Comparison of ENCODE assay signal across 21 cellular contexts in the genomic region with DNA sequence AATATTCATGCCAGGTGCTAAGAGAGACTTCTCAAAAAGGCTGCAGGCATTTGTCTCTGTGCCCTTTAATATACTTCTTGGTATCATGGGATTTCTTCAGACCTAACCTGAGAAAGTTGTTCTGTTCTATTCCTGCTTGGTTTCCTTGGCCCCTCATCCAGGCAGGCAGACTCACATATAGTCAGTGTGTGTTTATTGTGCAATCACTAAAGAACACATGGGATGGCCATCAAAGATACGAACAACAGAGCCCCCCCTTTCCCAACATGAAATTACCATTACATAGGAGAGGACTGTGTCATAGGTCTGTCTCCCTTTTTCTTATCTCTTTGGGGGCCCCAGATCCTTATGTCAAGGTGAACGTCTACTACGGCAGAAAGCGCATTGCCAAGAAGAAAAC. TPM values are rescaled to one million over a fixed set of nuclear protein-coding genes. Genes with fewer than 3 reads are reported as not detected.
DNase-seq lines count a peak whose midpoint lies in the region; ATAC-seq, FAIRE-seq and TF ChIP-seq lines count a peak whose summit lies in the region.
"Had no signal": no experiment of that assay in that cellular context is flagged by ENCODE, and none has a peak within 500 bp of the region (broad histone marks: within the 10 kb centered on the region; RNA-seq: fewer than 3 reads in every experiment).

No MANE protein-coding gene starts in this region.

- H3K36me3 ChIP-seq in HepG2 (replicated peaks in 1 of 2; ENCODE audit: control insufficient read depth in 1 of 2, insufficient read depth in 2 of 2, low read length in 2 of 2) (no peaks in the 10 kb centered on the region), right lobe of liver (no peaks in the 10 kb centered on the region), K562 (ENCODE audit: control insufficient read depth, insufficient read depth, low read length) (no peaks in the 10 kb centered on the region)

- TF ChIP-seq EP300 in HepG2 (IDR thresholded peaks at IDR 0.05; ENCODE audit: low read depth in 2 of 2, low read length in 2 of 2) (no peak), HepG2 (CRISPR knock-in tag; IDR thresholded peaks at IDR 0.05; ENCODE audit: borderline replicate concordance) (no peak), K562 (IDR thresholded peaks at IDR 0.05; ENCODE audit: low read length) (no peak)

- TF ChIP-seq POLR2A in HepG2 (IDR thresholded peaks at IDR 0.05; ENCODE audit: insufficient read depth in 1 of 2, low read depth in 2 of 2, low read length in 2 of 2) (no peak), right lobe of liver (IDR thresholded peaks at IDR 0.05) (no peak), K562 (conservative IDR thresholded peaks at IDR 0.05) (no peak)

- ATAC-seq in HepG2 (no peak; the same call in 2 of the 3 replicates), right lobe of liver (no peak), K562 (no peak)
- ATAC-seq: CD8-positive, alpha-beta T cell; GM23338; HCT116 had no signal

- H3K4me2 ChIP-seq in HepG2 (ENCODE audit: low read depth, low read length) = no peak overlapping the region
- H3K4me2 ChIP-seq in K562 (ENCODE audit: insufficient read depth, low read length) = 0 out of 2 replicates have a peak overlapping the region, but pooled peaks have one; percentile 1
- H3K4me2 ChIP-seq: BLaER1, GM23338 had no signal

- no peak for DNase-seq in HepG2 (ENCODE audit: low spot score)
- DNase-seq in right lobe of liver = no peak
- no peak for DNase-seq in K562 (ENCODE audit: extremely low read depth in 1 of 4, low spot score in 3 of 4)
- no peak for DNase-seq in D721Med (ENCODE audit: insufficient read length, low spot score)
- no peak for DNase-seq in RWPE1 (ENCODE audit: low spot score)
- DNase-seq in MV-4-11 (lab: John Stamatoyannopoulos, UW) = no peak
- DNase-seq: Caco-2; CD4-positive, CD25-positive, alpha-beta regulatory T cell; CD8-positive, alpha-beta T cell; DMS 273 treated with DMSO at 0.1 percent for 48 hours; DMS79; GF-D8; H9 had no signal

- H3K4me1 ChIP-seq in HepG2 (ENCODE audit: insufficient read depth, low read length) (peaks cover 34% of the 10 kb centered on the region), right lobe of liver (no peaks in the 10 kb centered on the region), K562 (replicated peaks in 1 of 2; ENCODE audit: control insufficient read depth in 2 of 2, insufficient read depth in 2 of 2, low read length in 2 of 2) (peaks cover 8 to 23% of the 10 kb centered on the region in 2 experiments; a peak in 4 of 5 replicates)
- H3K4me1 ChIP-seq: BLaER1 had no signal

- CTCF ChIA-PET in HepG2 (lab: Yijun Ruan, JAX; ENCODE audit: low intra/inter-chr PET ratio, low total read pairs) (no interaction called here), K562 (lab: Yijun Ruan, JAX; ENCODE audit: low intra/inter-chr PET ratio) (no interaction called here), RWPE1 (lab: Yijun Ruan, JAX) (no interaction called here)

- FAIRE-seq in HepG2 (lab: Jason Lieb, UNC) (no peak), K562 (lab: Jason Lieb, UNC) (no peak), D721Med (lab: Jason Lieb, UNC) (no peak)
- FAIRE-seq: A204.1, GM12891, GM18507 had no signal

- no peak overlapping the region for H3K9ac ChIP-seq in HepG2 (ENCODE audit: insufficient read depth, low read depth, low read length)
- H3K9ac ChIP-seq in K562 (ENCODE audit: insufficient read depth in 1 of 2, low read depth in 2 of 2, low read length in 2 of 2) = no peak overlapping the region
- H3K9ac ChIP-seq: BLaER1 had no signal

- H3K79me2 ChIP-seq in HepG2 (ENCODE audit: insufficient read depth, low read length) (no peaks in the 10 kb centered on the region), K562 (ENCODE audit: control insufficient read depth, insufficient read depth, low read length) (no peaks in the 10 kb centered on the region)

- in situ Hi-C loops in HepG2 (cut with HindIII; ENCODE audit: extremely low pct_ligation_motif_present, low pct_unique_long_range_greater_than_20kb) (no loop called here), K562 (cut with MboI) (no loop called here)

- no peak overlapping the region for H2AFZ ChIP-seq in HepG2 (ENCODE audit: low read length)
- H2AFZ ChIP-seq in K562 (ENCODE audit: low read depth, low read length) = peak overlapping the region; percentile 34; the same call in 1 of the 2 replicates
- H2AFZ ChIP-seq: GM23338 had no signal

- H3K4me3 ChIP-seq in HepG2 (replicated peaks in 1 of 3; ENCODE audit: insufficient read depth in 1 of 3, low read depth in 2 of 3, low read length in 3 of 3) (no peak overlapping the region), right lobe of liver (no peak overlapping the region), K562 (no peak overlapping the region)
- H3K4me3 ChIP-seq: BLaER1, GM23338 had no signal

- H3K9me3 ChIP-seq in HepG2 (ENCODE audit: low read length) (no peaks in the 10 kb centered on the region), right lobe of liver (no peaks in the 10 kb centered on the region), K562 (replicated peaks; ENCODE audit: control insufficient read depth, insufficient read depth, low read depth, low read length) (no peaks in the 10 kb centered on the region)
- H3K9me3 ChIP-seq: BLaER1, Caco-2 had no signal

- H4K20me1 ChIP-seq in HepG2 (ENCODE audit: insufficient read depth, low read length) (no peaks in the 10 kb centered on the region), K562 (replicated peaks; ENCODE audit: control insufficient read depth, insufficient read depth, low read length) (no peaks in the 10 kb centered on the region)

- no peaks in the 10 kb centered on the region for H3K9me1 ChIP-seq in K562 (ENCODE audit: control insufficient read depth, insufficient read depth, low read length)

- intact Hi-C loops in HepG2 (cut with micrococcal nuclease; ENCODE audit: unreplicated experiment) = no loop called here
- intact Hi-C loops in right lobe of liver (cut with DNase I) = no loop called here
- intact Hi-C loops in K562 (cut with micrococcal nuclease) = no loop called here

- no peak for TF ChIP-seq CTCF in HepG2 (CRISPR knock-in tag; IDR thresholded peaks at IDR 0.05)
- no peak for TF ChIP-seq CTCF in right lobe of liver (IDR thresholded peaks at IDR 0.05)
- TF ChIP-seq CTCF in K562 (IDR thresholded peaks at IDR 0.05 in 2 of 3, conservative IDR thresholded peaks at IDR 0.05 in 1 of 3; ENCODE audit: insufficient read depth in 2 of 3, low read depth in 1 of 3, low read length in 3 of 3) = no peak
- TF ChIP-seq CTCF in D721Med (IDR thresholded peaks at IDR 0.05; ENCODE audit: insufficient read depth, missing control alignments) = no peak
- TF ChIP-seq CTCF in RWPE1 (conservative IDR thresholded peaks at IDR 0.05; ENCODE audit: low read depth) = no peak

- TF ChIP-seq RAD21 in HepG2 (CRISPR knock-in tag; IDR thresholded peaks at IDR 0.05) = no peak
- no peak for TF ChIP-seq RAD21 in K562 (CRISPR knock-in tag; conservative IDR thresholded peaks at IDR 0.05 in 1 of 2, IDR thresholded peaks at IDR 0.05 in 1 of 2)

- H3K27ac ChIP-seq in HepG2 (ENCODE audit: extremely low read length, insufficient read depth, low read length) (no peak overlapping the region), right lobe of liver (no peak overlapping the region), K562 (ENCODE audit: extremely low read depth, low read depth, low read length) (no peak overlapping the region), RWPE1 (no peak overlapping the region)
- H3K27ac ChIP-seq: 22Rv1, BLaER1, C4-2B had no signal

- POLR2A ChIA-PET in HepG2 (lab: Yijun Ruan, JAX) (no interaction called here), K562 (lab: Yijun Ruan, JAX) (no interaction called here), RWPE1 (lab: Yijun Ruan, JAX; ENCODE audit: low non-redundant PET) (interaction anchor here (0.6 kb wide), 1 partner anchor 51 kb away, joined by 3 read pairs; no protein-coding TSS in a partner anchor)

- peaks cover 3 to 7% of the 10 kb centered on the region in 2 experiments; a peak in 1 of 5 replicates for H3K27me3 ChIP-seq in HepG2 (ENCODE audit: control insufficient read depth in 1 of 2, insufficient read depth in 2 of 2, low read length in 2 of 2)
- H3K27me3 ChIP-seq in right lobe of liver = no peaks in the 10 kb centered on the region
- no peaks in the 10 kb centered on the region; a peak in 1 of 5 replicates for H3K27me3 ChIP-seq in K562 (ENCODE audit: control insufficient read depth in 2 of 2, insufficient read depth in 2 of 2, low read length in 2 of 2)
- H3K27me3 ChIP-seq: BLaER1 had no signal

- BruUV-seq in HepG2 (replicated peaks; lab: Mats Ljungman, UMichigan) (no TSS peak), K562 (replicated peaks; lab: Mats Ljungman, UMichigan) (no TSS peak)

- WGBS in HepG2 (ENCODE audit: low lambda C conversion rate) = 17% methylated on average over 4 of the region's 4 CpGs
- 73% methylated on average over 4 of the region's 4 CpGs for WGBS in right lobe of liver (ENCODE audit: insufficient coverage, low coverage, low lambda C conversion rate, missing lambda C conversion rate)
- WGBS in K562 (ENCODE audit: insufficient coverage, low coverage, missing lambda C conversion rate) = 5% methylated on average over 4 of the region's 4 CpGs

RNA-seq across cellular contexts. Expression of a gene that starts 21.5 kb away (rescaled TPM):
- 0.08 and 0.22 TPM in 2 replicates for total RNA-seq in HepG2 (2016; rRNA removed; fragmentation: Illumina TruSeq; extraction: Trizol)
- total RNA-seq in HepG2 (2016; cell fraction: cytosol; rRNA removed; fragmentation: Illumina TruSeq; extraction: Trizol; ENCODE audit: low read depth) = not detected in 2 replicates
- 0.06 and 0.13 TPM in 2 replicates for total RNA-seq in HepG2 (2016; cell fraction: insoluble cytoplasmic fraction; rRNA removed; fragmentation: Illumina TruSeq; extraction: Trizol)
- 0.03 and 0.09 TPM in 2 replicates for total RNA-seq in HepG2 (2016; cell fraction: membrane; rRNA removed; fragmentation: Illumina TruSeq; extraction: Trizol)
- 0.22 and 0.25 TPM in 2 replicates for total RNA-seq in HepG2 (2016; cell fraction: nucleus; rRNA removed; fragmentation: Illumina TruSeq; extraction: Trizol)
- 0.59 and 0.64 TPM in 2 replicates for polyA plus RNA-seq in HepG2 (2011; rRNA removed)
- 0.35 and 0.59 TPM in 2 replicates for polyA plus RNA-seq in HepG2 (2011; cell fraction: cytosol; rRNA removed)
- polyA plus RNA-seq in HepG2 (2011; cell fraction: nucleus; rRNA removed) = 0.26 and 0.29 TPM in 2 replicates
- polyA plus RNA-seq in HepG2 (2012) = 0.64 and 1.0 TPM in 2 replicates
- polyA plus RNA-seq in HepG2 (2016; cell fraction: cytosol; fragmentation: Illumina TruSeq; extraction: Trizol; ENCODE audit: low read depth) = 0.02 TPM in 1 of 2 replicates, not detected in the other
- 0.04 and 0.08 TPM in 2 replicates for polyA plus RNA-seq in HepG2 (2016; cell fraction: insoluble cytoplasmic fraction; fragmentation: Illumina TruSeq; extraction: Trizol; ENCODE audit: low read depth)
- 0.06 TPM in 1 of 2 replicates, not detected in the other for polyA plus RNA-seq in HepG2 (2016; cell fraction: membrane; fragmentation: Illumina TruSeq; extraction: Trizol; ENCODE audit: low read depth)
- polyA plus RNA-seq in HepG2 (2016; cell fraction: nucleus; fragmentation: Illumina TruSeq; extraction: Trizol; ENCODE audit: insufficient read depth, low read depth) = 0.08 and 0.21 TPM in 2 replicates
- 0.44 and 1.3 TPM in 2 replicates for polyA minus RNA-seq in HepG2 (2011; rRNA and poly(A)+ RNA removed; ENCODE audit: low replicate concordance)
- 0.44 and 0.69 TPM in 2 replicates for polyA minus RNA-seq in HepG2 (2011; cell fraction: cytosol; rRNA and poly(A)+ RNA removed)
- polyA minus RNA-seq in HepG2 (2011; cell fraction: nucleus; rRNA and poly(A)+ RNA removed) = 0.39 and 0.75 TPM in 2 replicates
- total RNA-seq in right lobe of liver = 1 to 10 TPM in 1 of 6 experiments, under 1 TPM in 5; 0.46 to 1.5 (median 0.73) TPM
- 0.25 and 0.39 TPM in 2 replicates for total RNA-seq in K562 (2011; cell fraction: chromatin; rRNA removed; ENCODE audit: low replicate concordance)
- 0.39 and 0.67 TPM in 2 replicates for total RNA-seq in K562 (2011; cell fraction: nucleolus; rRNA removed)
- total RNA-seq in K562 (2011; cell fraction: nucleoplasm; rRNA removed) = 0.81 and 0.84 TPM in 2 replicates
- 0.05 and 0.12 TPM in 2 replicates for total RNA-seq in K562 (2014; rRNA removed)
- 0.07 and 0.13 TPM in 2 replicates for total RNA-seq in K562 (2014; rRNA removed; fragmentation: Illumina TruSeq; extraction: Trizol)
- 0.11 TPM in 2 replicates for total RNA-seq in K562 (2015; rRNA removed; fragmentation: Illumina TruSeq; extraction: Trizol)
- 0.18 and 0.20 TPM in 2 replicates for total RNA-seq in K562 (2021)
- 0.17 and 0.26 TPM in 2 replicates for polyA plus RNA-seq in K562 (2011; rRNA removed)
- 0.16 and 0.24 TPM in 2 replicates for polyA plus RNA-seq in K562 (2011; cell fraction: cytosol; rRNA removed)
- polyA plus RNA-seq in K562 (2011; cell fraction: nucleus; rRNA removed) = 0.09 and 0.13 TPM in 2 replicates
- 0.07 and 0.17 TPM in 2 replicates for polyA plus RNA-seq in K562 (2012)
- polyA plus RNA-seq in K562 (2014; fragmentation: Illumina TruSeq; extraction: Trizol) = 0.13 and 0.19 TPM in 2 replicates
- under 1 TPM; 0.08 to 0.11 TPM for polyA plus RNA-seq in K562 (2014; fragmentation: Nextera tagmentation; extraction: Ambion mirVana)
- polyA plus RNA-seq in K562 (2014; rRNA removed) = 0.05 and 0.11 TPM in 2 replicates
- 0.25 and 0.36 TPM in 2 replicates for polyA minus RNA-seq in K562 (2011; rRNA and poly(A)+ RNA removed)
- not detected in 2 replicates for polyA minus RNA-seq in K562 (2011; cell fraction: cytosol; rRNA and poly(A)+ RNA removed)
- polyA minus RNA-seq in K562 (2011; cell fraction: nucleus; rRNA and poly(A)+ RNA removed) = 0.11 TPM in 1 of 2 replicates, not detected in the other

RNA-seq across cellular contexts. Expression of a gene that starts 23.8 kb away (rescaled TPM):
- total RNA-seq in HepG2 (2016; rRNA removed; fragmentation: Illumina TruSeq; extraction: Trizol) = 15.5 and 19.6 TPM in 2 replicates
- 60.3 and 77.6 TPM in 2 replicates for total RNA-seq in HepG2 (2016; cell fraction: cytosol; rRNA removed; fragmentation: Illumina TruSeq; extraction: Trizol; ENCODE audit: low read depth)
- 13.2 and 20.6 TPM in 2 replicates for total RNA-seq in HepG2 (2016; cell fraction: insoluble cytoplasmic fraction; rRNA removed; fragmentation: Illumina TruSeq; extraction: Trizol)
- total RNA-seq in HepG2 (2016; cell fraction: membrane; rRNA removed; fragmentation: Illumina TruSeq; extraction: Trizol) = 21.7 and 23.0 TPM in 2 replicates
- total RNA-seq in HepG2 (2016; cell fraction: nucleus; rRNA removed; fragmentation: Illumina TruSeq; extraction: Trizol) = 39.3 and 40.1 TPM in 2 replicates
- polyA plus RNA-seq in HepG2 (2011; rRNA removed) = 14.6 and 15.0 TPM in 2 replicates
- 6.9 and 10.0 TPM in 2 replicates for polyA plus RNA-seq in HepG2 (2011; cell fraction: cytosol; rRNA removed)
- 30.4 and 31.3 TPM in 2 replicates for polyA plus RNA-seq in HepG2 (2011; cell fraction: nucleus; rRNA removed)
- polyA plus RNA-seq in HepG2 (2012) = 13.5 and 13.8 TPM in 2 replicates
- polyA plus RNA-seq in HepG2 (2016; cell fraction: cytosol; fragmentation: Illumina TruSeq; extraction: Trizol; ENCODE audit: low read depth) = 2.0 and 2.4 TPM in 2 replicates
- polyA plus RNA-seq in HepG2 (2016; cell fraction: insoluble cytoplasmic fraction; fragmentation: Illumina TruSeq; extraction: Trizol; ENCODE audit: low read depth) = 5.8 and 9.2 TPM in 2 replicates
- polyA plus RNA-seq in HepG2 (2016; cell fraction: membrane; fragmentation: Illumina TruSeq; extraction: Trizol; ENCODE audit: low read depth) = 2.8 and 3.0 TPM in 2 replicates
- 44.7 and 49.8 TPM in 2 replicates for polyA plus RNA-seq in HepG2 (2016; cell fraction: nucleus; fragmentation: Illumina TruSeq; extraction: Trizol; ENCODE audit: insufficient read depth, low read depth)
- polyA minus RNA-seq in HepG2 (2011; rRNA and poly(A)+ RNA removed; ENCODE audit: low replicate concordance) = 35.6 and 65.0 TPM in 2 replicates
- 9.4 and 10.1 TPM in 2 replicates for polyA minus RNA-seq in HepG2 (2011; cell fraction: cytosol; rRNA and poly(A)+ RNA removed)
- 48.7 and 51.0 TPM in 2 replicates for polyA minus RNA-seq in HepG2 (2011; cell fraction: nucleus; rRNA and poly(A)+ RNA removed)
- 10 to 100 TPM; 10.7 to 23.2 (median 20.1) TPM for total RNA-seq in right lobe of liver
- total RNA-seq in K562 (2011; cell fraction: chromatin; rRNA removed; ENCODE audit: low replicate concordance) = 217 and 320 TPM in 2 replicates
- 111 and 118 TPM in 2 replicates for total RNA-seq in K562 (2011; cell fraction: nucleolus; rRNA removed)
- 136 and 172 TPM in 2 replicates for total RNA-seq in K562 (2011; cell fraction: nucleoplasm; rRNA removed)
- 29.0 and 30.0 TPM in 2 replicates for total RNA-seq in K562 (2014; rRNA removed)
- 35.5 and 40.1 TPM in 2 replicates for total RNA-seq in K562 (2014; rRNA removed; fragmentation: Illumina TruSeq; extraction: Trizol)
- 33.6 and 34.3 TPM in 2 replicates for total RNA-seq in K562 (2015; rRNA removed; fragmentation: Illumina TruSeq; extraction: Trizol)
- 42.6 and 47.4 TPM in 2 replicates for total RNA-seq in K562 (2021)
- 32.4 and 40.4 TPM in 2 replicates for polyA plus RNA-seq in K562 (2011; rRNA removed)
- polyA plus RNA-seq in K562 (2011; cell fraction: cytosol; rRNA removed) = 21.5 and 30.7 TPM in 2 replicates
- polyA plus RNA-seq in K562 (2011; cell fraction: nucleus; rRNA removed) = 98.2 and 114 TPM in 2 replicates
- polyA plus RNA-seq in K562 (2012) = 27.5 and 34.2 TPM in 2 replicates
- polyA plus RNA-seq in K562 (2014; fragmentation: Illumina TruSeq; extraction: Trizol) = 35.1 and 37.4 TPM in 2 replicates
- 10 to 100 TPM; 20.2 to 38.9 TPM for polyA plus RNA-seq in K562 (2014; fragmentation: Nextera tagmentation; extraction: Ambion mirVana)
- polyA plus RNA-seq in K562 (2014; rRNA removed) = 32.1 and 33.0 TPM in 2 replicates
- 69.6 and 96.4 TPM in 2 replicates for polyA minus RNA-seq in K562 (2011; rRNA and poly(A)+ RNA removed)
- 19.7 and 23.2 TPM in 2 replicates for polyA minus RNA-seq in K562 (2011; cell fraction: cytosol; rRNA and poly(A)+ RNA removed)
- polyA minus RNA-seq in K562 (2011; cell fraction: nucleus; rRNA and poly(A)+ RNA removed) = 38.9 and 68.0 TPM in 2 replicates

RNA-seq across cellular contexts. Expression of a gene that starts 30.3 kb away (rescaled TPM):
- total RNA-seq in HepG2 (2016; rRNA removed; fragmentation: Illumina TruSeq; extraction: Trizol) (12.2 and 15.9 TPM in 2 replicates), right lobe of liver (10 to 100 TPM in 3 of 6 experiments, 1 to 10 TPM in 3; 4.9 to 28.3 (median 11.3) TPM), K562 (2014; rRNA removed) (13.5 and 15.8 TPM in 2 replicates), K562 (2014; rRNA removed; fragmentation: Illumina TruSeq; extraction: Trizol) (24.9 and 28.8 TPM in 2 replicates), K562 (2015; rRNA removed; fragmentation: Illumina TruSeq; extraction: Trizol) (18.7 and 20.0 TPM in 2 replicates), K562 (2021) (22.9 and 23.1 TPM in 2 replicates)
- total RNA-seq in HepG2 (2016; cell fraction: cytosol; rRNA removed; fragmentation: Illumina TruSeq; extraction: Trizol; ENCODE audit: low read depth) = 1.8 and 2.7 TPM in 2 replicates
- 12.0 and 18.3 TPM in 2 replicates for total RNA-seq in HepG2 (2016; cell fraction: insoluble cytoplasmic fraction; rRNA removed; fragmentation: Illumina TruSeq; extraction: Trizol)
- 3.7 and 5.0 TPM in 2 replicates for total RNA-seq in HepG2 (2016; cell fraction: membrane; rRNA removed; fragmentation: Illumina TruSeq; extraction: Trizol)
- total RNA-seq in HepG2 (2016; cell fraction: nucleus; rRNA removed; fragmentation: Illumina TruSeq; extraction: Trizol) = 5.1 and 6.9 TPM in 2 replicates
- polyA plus RNA-seq in HepG2 (2011; rRNA removed) (29.3 and 32.2 TPM in 2 replicates), K562 (2011; rRNA removed) (41.7 and 57.6 TPM in 2 replicates), K562 (2014; fragmentation: Illumina TruSeq; extraction: Trizol) (20.8 and 21.2 TPM in 2 replicates), K562 (2014; fragmentation: Nextera tagmentation; extraction: Ambion mirVana) (10 to 100 TPM; 53.7 to 57.1 TPM), K562 (2014; rRNA removed) (19.3 and 20.4 TPM in 2 replicates)
- polyA plus RNA-seq in HepG2 (2011; cell fraction: cytosol; rRNA removed) = 27.0 and 36.8 TPM in 2 replicates
- 10.2 and 15.6 TPM in 2 replicates for polyA plus RNA-seq in HepG2 (2011; cell fraction: nucleus; rRNA removed)
- polyA plus RNA-seq in HepG2 (2012) = 14.8 and 19.9 TPM in 2 replicates
- polyA plus RNA-seq in HepG2 (2016; cell fraction: cytosol; fragmentation: Illumina TruSeq; extraction: Trizol; ENCODE audit: low read depth) = 1.3 and 1.4 TPM in 2 replicates
- polyA plus RNA-seq in HepG2 (2016; cell fraction: insoluble cytoplasmic fraction; fragmentation: Illumina TruSeq; extraction: Trizol; ENCODE audit: low read depth) = 12.1 and 13.9 TPM in 2 replicates
- polyA plus RNA-seq in HepG2 (2016; cell fraction: membrane; fragmentation: Illumina TruSeq; extraction: Trizol; ENCODE audit: low read depth) = 1.8 and 2.0 TPM in 2 replicates
- 13.6 and 15.1 TPM in 2 replicates for polyA plus RNA-seq in HepG2 (2016; cell fraction: nucleus; fragmentation: Illumina TruSeq; extraction: Trizol; ENCODE audit: insufficient read depth, low read depth)
- 23.7 and 26.0 TPM in 2 replicates for polyA minus RNA-seq in HepG2 (2011; rRNA and poly(A)+ RNA removed; ENCODE audit: low replicate concordance)
- 16.1 and 17.4 TPM in 2 replicates for polyA minus RNA-seq in HepG2 (2011; cell fraction: cytosol; rRNA and poly(A)+ RNA removed)
- polyA minus RNA-seq in HepG2 (2011; cell fraction: nucleus; rRNA and poly(A)+ RNA removed) = 11.6 and 20.5 TPM in 2 replicates
- 32.5 and 66.4 TPM in 2 replicates for total RNA-seq in K562 (2011; cell fraction: chromatin; rRNA removed; ENCODE audit: low replicate concordance)
- 13.3 and 18.2 TPM in 2 replicates for total RNA-seq in K562 (2011; cell fraction: nucleolus; rRNA removed)
- 42.4 and 55.2 TPM in 2 replicates for total RNA-seq in K562 (2011; cell fraction: nucleoplasm; rRNA removed)
- 28.1 and 47.4 TPM in 2 replicates for polyA plus RNA-seq in K562 (2011; cell fraction: cytosol; rRNA removed)
- polyA plus RNA-seq in K562 (2011; cell fraction: nucleus; rRNA removed) = 18.1 and 27.5 TPM in 2 replicates
- polyA plus RNA-seq in K562 (2012) = 18.3 and 23.8 TPM in 2 replicates
- 56.7 and 64.0 TPM in 2 replicates for polyA minus RNA-seq in K562 (2011; rRNA and poly(A)+ RNA removed)
- 13.1 and 20.2 TPM in 2 replicates for polyA minus RNA-seq in K562 (2011; cell fraction: cytosol; rRNA and poly(A)+ RNA removed)
- 6.7 and 13.2 TPM in 2 replicates for polyA minus RNA-seq in K562 (2011; cell fraction: nucleus; rRNA and poly(A)+ RNA removed)

RNA-seq across cellular contexts. Expression of a gene that starts 53.4 kb away (rescaled TPM):
- 15.9 and 33.5 TPM in 2 replicates for total RNA-seq in HepG2 (2016; rRNA removed; fragmentation: Illumina TruSeq; extraction: Trizol)
- total RNA-seq in HepG2 (2016; cell fraction: cytosol; rRNA removed; fragmentation: Illumina TruSeq; extraction: Trizol; ENCODE audit: low read depth) = 17.8 and 22.2 TPM in 2 replicates
- 17.1 and 30.7 TPM in 2 replicates for total RNA-seq in HepG2 (2016; cell fraction: insoluble cytoplasmic fraction; rRNA removed; fragmentation: Illumina TruSeq; extraction: Trizol)
- 16.0 and 18.2 TPM in 2 replicates for total RNA-seq in HepG2 (2016; cell fraction: membrane; rRNA removed; fragmentation: Illumina TruSeq; extraction: Trizol)
- total RNA-seq in HepG2 (2016; cell fraction: nucleus; rRNA removed; fragmentation: Illumina TruSeq; extraction: Trizol) = 51.8 and 57.5 TPM in 2 replicates
- polyA plus RNA-seq in HepG2 (2011; rRNA removed) = 74.5 and 92.0 TPM in 2 replicates
- 35.4 and 38.7 TPM in 2 replicates for polyA plus RNA-seq in HepG2 (2011; cell fraction: cytosol; rRNA removed)
- polyA plus RNA-seq in HepG2 (2011; cell fraction: nucleus; rRNA removed) = 126 and 134 TPM in 2 replicates
- 37.2 and 38.4 TPM in 2 replicates for polyA plus RNA-seq in HepG2 (2012)
- polyA plus RNA-seq in HepG2 (2016; cell fraction: cytosol; fragmentation: Illumina TruSeq; extraction: Trizol; ENCODE audit: low read depth) = 2.1 and 2.5 TPM in 2 replicates
- 14.7 and 16.3 TPM in 2 replicates for polyA plus RNA-seq in HepG2 (2016; cell fraction: insoluble cytoplasmic fraction; fragmentation: Illumina TruSeq; extraction: Trizol; ENCODE audit: low read depth)
- polyA plus RNA-seq in HepG2 (2016; cell fraction: membrane; fragmentation: Illumina TruSeq; extraction: Trizol; ENCODE audit: low read depth) = 4.2 and 4.7 TPM in 2 replicates
- polyA plus RNA-seq in HepG2 (2016; cell fraction: nucleus; fragmentation: Illumina TruSeq; extraction: Trizol; ENCODE audit: insufficient read depth, low read depth) = 113 and 121 TPM in 2 replicates
- 83.9 and 155 TPM in 2 replicates for polyA minus RNA-seq in HepG2 (2011; rRNA and poly(A)+ RNA removed; ENCODE audit: low replicate concordance)
- polyA minus RNA-seq in HepG2 (2011; cell fraction: cytosol; rRNA and poly(A)+ RNA removed) = 19.6 and 24.9 TPM in 2 replicates
- polyA minus RNA-seq in HepG2 (2011; cell fraction: nucleus; rRNA and poly(A)+ RNA removed) = 113 and 148 TPM in 2 replicates
- 10 to 100 TPM; 14.1 to 19.0 (median 17.2) TPM for total RNA-seq in right lobe of liver
- total RNA-seq in K562 (2011; cell fraction: chromatin; rRNA removed; ENCODE audit: low replicate concordance) = 514 and 559 TPM in 2 replicates
- 287 and 289 TPM in 2 replicates for total RNA-seq in K562 (2011; cell fraction: nucleolus; rRNA removed)
- total RNA-seq in K562 (2011; cell fraction: nucleoplasm; rRNA removed) = 287 and 343 TPM in 2 replicates
- 65.6 and 72.9 TPM in 2 replicates for total RNA-seq in K562 (2014; rRNA removed)
- total RNA-seq in K562 (2014; rRNA removed; fragmentation: Illumina TruSeq; extraction: Trizol) = 65.2 and 75.1 TPM in 2 replicates
- total RNA-seq in K562 (2015; rRNA removed; fragmentation: Illumina TruSeq; extraction: Trizol) = 75.3 and 77.3 TPM in 2 replicates
- 62.9 and 64.9 TPM in 2 replicates for total RNA-seq in K562 (2021)
- 185 and 202 TPM in 2 replicates for polyA plus RNA-seq in K562 (2011; rRNA removed)
- polyA plus RNA-seq in K562 (2011; cell fraction: cytosol; rRNA removed) = 110 and 164 TPM in 2 replicates
- polyA plus RNA-seq in K562 (2011; cell fraction: nucleus; rRNA removed) = 419 and 448 TPM in 2 replicates
- 38.0 and 62.2 TPM in 2 replicates for polyA plus RNA-seq in K562 (2012)
- polyA plus RNA-seq in K562 (2014; fragmentation: Illumina TruSeq; extraction: Trizol) = 61.5 and 78.8 TPM in 2 replicates
- 10 to 100 TPM; 12.1 to 14.4 TPM for polyA plus RNA-seq in K562 (2014; fragmentation: Nextera tagmentation; extraction: Ambion mirVana)
- polyA plus RNA-seq in K562 (2014; rRNA removed) = 127 and 132 TPM in 2 replicates
- 193 and 248 TPM in 2 replicates for polyA minus RNA-seq in K562 (2011; rRNA and poly(A)+ RNA removed)
- 69.5 and 86.4 TPM in 2 replicates for polyA minus RNA-seq in K562 (2011; cell fraction: cytosol; rRNA and poly(A)+ RNA removed)
- 101 and 173 TPM in 2 replicates for polyA minus RNA-seq in K562 (2011; cell fraction: nucleus; rRNA and poly(A)+ RNA removed)
